In genomic region chr13:80612804-80613203, GRCh38 we compare ENCODE assay signal across 16 cellular contexts.
DNase-seq lines count a peak whose midpoint lies in the region; ATAC-seq, FAIRE-seq and TF ChIP-seq lines count a peak whose summit lies in the region.
"Had no signal": no experiment of that assay in that cellular context is flagged by ENCODE, and none has a peak within 500 bp of the region (broad histone marks: within the 10 kb centered on the region; RNA-seq: fewer than 3 reads in every experiment).

No MANE protein-coding gene starts in this region.

- ATAC-seq in Right ventricle myocardium inferior (peak; percentile 48), K562 (no peak), GM21526 (IDR thresholded peaks at IDR 0.05; ENCODE audit: low FRiP score, unreplicated experiment) (no peak), GM21390 (IDR thresholded peaks at IDR 0.05; ENCODE audit: unreplicated experiment) (no peak)
- ATAC-seq: CD8-positive, alpha-beta T cell had no signal

- H3K79me2 ChIP-seq in K562 (ENCODE audit: control insufficient read depth, insufficient read depth, low read length) = no peaks in the 10 kb centered on the region

- H3K9ac ChIP-seq in K562 (ENCODE audit: insufficient read depth in 1 of 2, low read depth in 2 of 2, low read length in 2 of 2) = no peak overlapping the region

- H3K4me1 ChIP-seq in K562 (replicated peaks in 1 of 2; ENCODE audit: control insufficient read depth in 2 of 2, insufficient read depth in 2 of 2, low read length in 2 of 2) = no peaks in the 10 kb centered on the region
- H3K4me1 ChIP-seq: HAP-1 had no signal

- no peak for TF ChIP-seq EP300 in K562 (IDR thresholded peaks at IDR 0.05; ENCODE audit: low read length)

- FAIRE-seq in K562 (lab: Jason Lieb, UNC) = no peak
- FAIRE-seq: D721Med had no signal

- no peaks in the 10 kb centered on the region for H3K9me1 ChIP-seq in K562 (ENCODE audit: control insufficient read depth, insufficient read depth, low read length)

- no peak for TF ChIP-seq CTCF in K562 (IDR thresholded peaks at IDR 0.05 in 2 of 3, conservative IDR thresholded peaks at IDR 0.05 in 1 of 3; ENCODE audit: insufficient read depth in 2 of 3, low read depth in 1 of 3, low read length in 3 of 3)

- no TSS peak for BruUV-seq in K562 (replicated peaks; lab: Mats Ljungman, UMichigan)

- no peak for TF ChIP-seq POLR2A in K562 (conservative IDR thresholded peaks at IDR 0.05)

- no peak overlapping the region for H3K4me2 ChIP-seq in K562 (ENCODE audit: insufficient read depth, low read length)

- CTCF ChIA-PET in K562 (lab: Yijun Ruan, JAX; ENCODE audit: low intra/inter-chr PET ratio) = no interaction called here

- no peaks in the 10 kb centered on the region for H3K27me3 ChIP-seq in K562 (ENCODE audit: control insufficient read depth in 2 of 2, insufficient read depth in 2 of 2, low read length in 2 of 2)

- intact Hi-C loops in Right ventricle myocardium inferior (cut with DNase I) = no loop called here
- intact Hi-C loops in cardiac septum (cut with DNase I) = no loop called here
- intact Hi-C loops in K562 (cut with micrococcal nuclease) = no loop called here

- TF ChIP-seq RAD21 in K562 (CRISPR knock-in tag; conservative IDR thresholded peaks at IDR 0.05 in 1 of 2, IDR thresholded peaks at IDR 0.05 in 1 of 2) = no peak

- no peaks in the 10 kb centered on the region for H4K20me1 ChIP-seq in K562 (replicated peaks; ENCODE audit: control insufficient read depth, insufficient read depth, low read length)

- DNase-seq in Right ventricle myocardium inferior (ENCODE audit: missing footprints) (peak; percentile 31), cardiac septum (ENCODE audit: low spot score) (no peak), K562 (ENCODE audit: extremely low read depth in 1 of 4, low spot score in 3 of 4) (no peak), iPS-NIHi11 (ENCODE audit: low spot score) (peak; percentile 8), retina (peak; percentile 9), NCI-H2029 (lab: John Stamatoyannopoulos, UW) (no peak)
- DNase-seq: CD8-positive, alpha-beta T cell; COR-L47; DND-41; GF-D8; GOT3 had no signal

- WGBS in K562 (ENCODE audit: insufficient coverage, low coverage, missing lambda C conversion rate) = 2% methylated on average over 6 of the region's 6 CpGs

- no peak overlapping the region for H3K27ac ChIP-seq in K562 (ENCODE audit: extremely low read depth, low read depth, low read length)
- H3K27ac ChIP-seq: 22Rv1 had no signal

- no peaks in the 10 kb centered on the region for H3K9me3 ChIP-seq in K562 (replicated peaks; ENCODE audit: control insufficient read depth, insufficient read depth, low read depth, low read length)
- H3K9me3 ChIP-seq: HAP-1 had no signal

- in situ Hi-C loops in K562 (cut with MboI) = no loop called here

- POLR2A ChIA-PET in K562 (lab: Yijun Ruan, JAX) = interaction anchor here (0.8 to 1.9 kb wide), 2 partner anchors 10 to 21 kb away, joined by 3 to 4 read pairs; no protein-coding TSS in a partner anchor

- no peak overlapping the region for H3K4me3 ChIP-seq in K562
- H3K4me3 ChIP-seq: HAP-1 had no signal

- no peak overlapping the region for H2AFZ ChIP-seq in K562 (ENCODE audit: low read depth, low read length)

- no peaks in the 10 kb centered on the region for H3K36me3 ChIP-seq in K562 (ENCODE audit: control insufficient read depth, insufficient read depth, low read length)
- H3K36me3 ChIP-seq: HAP-1 had no signal

TF ChIP-seq in K562, 482 proteins besides CTCF, POLR2A, EP300 and RAD21:
- TF ChIP-seq NR3C1 (CRISPR knock-in tag; IDR thresholded peaks at IDR 0.05) (0 out of 2 replicates have a peak, but pooled peaks have one; percentile 33), FOXP4 (CRISPR knock-in tag; IDR thresholded peaks at IDR 0.05; ENCODE audit: borderline replicate concordance) (no peak), ZNF24 (IDR thresholded peaks at IDR 0.05) (no peak)

Comparison
In these comparisons a context has a peak if more than half of its experiments do, and no peak if none do; other contexts are left out.
1. DNase-seq: peak in Right ventricle myocardium inferior (single experiment), iPS-NIHi11 (single experiment) and retina (single experiment); none in cardiac septum (single experiment), K562 (0 of 4) and NCI-H2029 (single experiment).